2 cellular contexts compared by ENCODE assay signal in the genomic region with DNA sequence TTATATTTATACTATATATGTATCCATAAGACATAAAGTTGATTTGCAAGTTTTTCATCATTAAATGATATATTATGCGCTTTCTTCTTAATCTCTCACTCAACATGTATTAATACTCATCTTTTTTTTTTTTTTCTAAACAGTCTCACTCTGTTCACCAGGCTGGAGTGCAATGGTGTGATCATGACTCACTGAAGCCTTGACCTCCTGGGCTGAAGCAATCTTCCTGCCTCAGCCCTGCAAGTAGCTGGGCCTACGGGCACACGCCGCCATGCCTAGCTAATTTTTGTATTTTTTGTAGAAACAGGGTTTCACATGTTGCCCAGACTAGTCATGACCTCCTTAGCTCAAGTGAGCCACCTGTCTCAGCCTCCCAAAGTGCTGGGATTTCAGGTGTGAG.
TF ChIP-seq lines count a peak whose summit lies in the region.

No MANE protein-coding gene starts in this region.

TF ChIP-seq in K562, 482 proteins besides CTCF, POLR2A, EP300 and RAD21 (continued from another document):
- TF ChIP-seq ZNF253 (CRISPR knock-in tag; conservative IDR thresholded peaks at IDR 0.05) (no peak), FOSL1 (tag; conservative IDR thresholded peaks at IDR 0.05) (peak; percentile 74), NEUROD1 (IDR thresholded peaks at IDR 0.05; ENCODE audit: borderline replicate concordance, low read depth, low read length, partially characterized antibody) (no peak), TEAD2 (tag; IDR thresholded peaks at IDR 0.05) (no peak)
- TF ChIP-seq, protein P1, sequence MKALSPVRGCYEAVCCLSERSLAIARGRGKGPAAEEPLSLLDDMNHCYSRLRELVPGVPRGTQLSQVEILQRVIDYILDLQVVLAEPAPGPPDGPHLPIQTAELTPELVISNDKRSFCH (CRISPR knock-in tag; IDR thresholded peaks at IDR 0.05) = no peak
- TF ChIP-seq, protein P1 (tag; IDR thresholded peaks at IDR 0.05) = no peak
TF ChIP-seq in K562: peak in this region for 5.

TF ChIP-seq in HepG2, 621 proteins besides CTCF, POLR2A, EP300 and RAD21 (continued from another document and continues in another):
- TF ChIP-seq, protein P2, sequence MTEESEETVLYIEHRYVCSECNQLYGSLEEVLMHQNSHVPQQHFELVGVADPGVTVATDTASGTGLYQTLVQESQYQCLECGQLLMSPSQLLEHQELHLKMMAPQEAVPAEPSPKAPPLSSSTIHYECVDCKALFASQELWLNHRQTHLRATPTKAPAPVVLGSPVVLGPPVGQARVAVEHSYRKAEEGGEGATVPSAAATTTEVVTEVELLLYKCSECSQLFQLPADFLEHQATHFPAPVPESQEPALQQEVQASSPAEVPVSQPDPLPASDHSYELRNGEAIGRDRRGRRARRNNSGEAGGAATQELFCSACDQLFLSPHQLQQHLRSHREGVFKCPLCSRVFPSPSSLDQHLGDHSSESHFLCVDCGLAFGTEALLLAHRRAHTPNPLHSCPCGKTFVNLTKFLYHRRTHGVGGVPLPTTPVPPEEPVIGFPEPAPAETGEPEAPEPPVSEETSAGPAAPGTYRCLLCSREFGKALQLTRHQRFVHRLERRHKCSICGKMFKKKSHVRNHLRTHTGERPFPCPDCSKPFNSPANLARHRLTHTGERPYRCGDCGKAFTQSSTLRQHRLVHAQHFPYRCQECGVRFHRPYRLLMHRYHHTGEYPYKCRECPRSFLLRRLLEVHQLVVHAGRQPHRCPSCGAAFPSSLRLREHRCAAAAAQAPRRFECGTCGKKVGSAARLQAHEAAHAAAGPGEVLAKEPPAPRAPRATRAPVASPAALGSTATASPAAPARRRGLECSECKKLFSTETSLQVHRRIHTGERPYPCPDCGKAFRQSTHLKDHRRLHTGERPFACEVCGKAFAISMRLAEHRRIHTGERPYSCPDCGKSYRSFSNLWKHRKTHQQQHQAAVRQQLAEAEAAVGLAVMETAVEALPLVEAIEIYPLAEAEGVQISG (CRISPR knock-in tag; IDR thresholded peaks at IDR 0.05) = peak; percentile 37; the same call in 1 of the 2 replicates
- TF ChIP-seq ZNF501 (CRISPR knock-in tag; IDR thresholded peaks at IDR 0.05) (peak; percentile 65), HMGA1 (CRISPR knock-in tag; conservative IDR thresholded peaks at IDR 0.05) (no peak), CBX5 (CRISPR knock-in tag; IDR thresholded peaks at IDR 0.05; ENCODE audit: borderline replicate concordance) (0 out of 2 replicates have a peak, but pooled peaks have one; percentile 50), KLF16 (CRISPR knock-in tag; IDR thresholded peaks at IDR 0.05) (no peak; a peak in 1 of 4 replicates), TCF7L2 (IDR thresholded peaks at IDR 0.05; ENCODE audit: low read depth, low read length) (no peak), ZZZ3 (CRISPR knock-in tag; IDR thresholded peaks at IDR 0.05; ENCODE audit: borderline replicate concordance) (no peak), TEAD3 (CRISPR knock-in tag; optimal IDR thresholded peaks at IDR 0.05; ENCODE audit: borderline replicate concordance) (peak; percentile 7), ZNF605 (CRISPR knock-in tag; IDR thresholded peaks at IDR 0.05) (no peak), KDM5B (CRISPR knock-in tag; IDR thresholded peaks at IDR 0.05; ENCODE audit: borderline replicate concordance) (peak; percentile 58; the same call in 1 of the 2 replicates), MYC (CRISPR knock-in tag; IDR thresholded peaks at IDR 0.05; ENCODE audit: borderline replicate concordance) (no peak), NFYC (CRISPR knock-in tag; IDR thresholded peaks at IDR 0.05) (no peak), MIXL1 (CRISPR knock-in tag; IDR thresholded peaks at IDR 0.05) (peak; percentile 59; the same call in 1 of the 2 replicates), BHLHE40 (IDR thresholded peaks at IDR 0.05; ENCODE audit: low read length) (no peak), RCOR2 (CRISPR knock-in tag; IDR thresholded peaks at IDR 0.05) (0 out of 2 replicates have a peak, but pooled peaks have one; percentile 44), ZNF766 (CRISPR knock-in tag; IDR thresholded peaks at IDR 0.05; ENCODE audit: borderline replicate concordance) (peak; percentile 60; the same call in 1 of the 2 replicates), NONO (IDR thresholded peaks at IDR 0.05) (no peak), NONO (CRISPR knock-in tag; conservative IDR thresholded peaks at IDR 0.05) (no peak), NR2C2 (CRISPR knock-in tag; IDR thresholded peaks at IDR 0.05; ENCODE audit: borderline replicate concordance) (peak; percentile 78), ZSCAN25 (CRISPR knock-in tag; IDR thresholded peaks at IDR 0.05) (peak; percentile 98), ZNF878 (CRISPR knock-in tag; IDR thresholded peaks at IDR 0.05) (no peak), ZBTB38 (CRISPR knock-in tag; IDR thresholded peaks at IDR 0.05) (peak; percentile 96), FOSL1 (CRISPR knock-in tag; IDR thresholded peaks at IDR 0.05; ENCODE audit: borderline replicate concordance) (peak; percentile 85), ZNF12 (CRISPR knock-in tag; IDR thresholded peaks at IDR 0.05) (peak; percentile 37; the same call in 1 of the 2 replicates), ZNF614 (CRISPR knock-in tag; IDR thresholded peaks at IDR 0.05; ENCODE audit: borderline replicate concordance) (peak; percentile 61; the same call in 1 of the 2 replicates), HOXA5 (CRISPR knock-in tag; IDR thresholded peaks at IDR 0.05) (0 out of 2 replicates have a peak, but pooled peaks have one; percentile 25), HNF4A (CRISPR knock-in tag; IDR thresholded peaks at IDR 0.05) (peak; percentile 32; the same call in 1 of the 2 replicates), ZNF441 (CRISPR knock-in tag; IDR thresholded peaks at IDR 0.05; ENCODE audit: borderline replicate concordance) (peak; percentile 56; the same call in 1 of the 2 replicates), HHEX (CRISPR knock-in tag; IDR thresholded peaks at IDR 0.05) (no peak), FOXO1 (CRISPR knock-in tag; IDR thresholded peaks at IDR 0.05) (peak; percentile 31; the same call in 1 of the 2 replicates), STAG1 (CRISPR knock-in tag; IDR thresholded peaks at IDR 0.05) (peak; percentile 31), ZFX (CRISPR knock-in tag; IDR thresholded peaks at IDR 0.05; ENCODE audit: low read depth) (peak; percentile 53; the same call in 1 of the 2 replicates), JUN (CRISPR knock-in tag; IDR thresholded peaks at IDR 0.05) (peak; percentile 51; the same call in 1 of the 2 replicates)
- TF ChIP-seq, protein P3, sequence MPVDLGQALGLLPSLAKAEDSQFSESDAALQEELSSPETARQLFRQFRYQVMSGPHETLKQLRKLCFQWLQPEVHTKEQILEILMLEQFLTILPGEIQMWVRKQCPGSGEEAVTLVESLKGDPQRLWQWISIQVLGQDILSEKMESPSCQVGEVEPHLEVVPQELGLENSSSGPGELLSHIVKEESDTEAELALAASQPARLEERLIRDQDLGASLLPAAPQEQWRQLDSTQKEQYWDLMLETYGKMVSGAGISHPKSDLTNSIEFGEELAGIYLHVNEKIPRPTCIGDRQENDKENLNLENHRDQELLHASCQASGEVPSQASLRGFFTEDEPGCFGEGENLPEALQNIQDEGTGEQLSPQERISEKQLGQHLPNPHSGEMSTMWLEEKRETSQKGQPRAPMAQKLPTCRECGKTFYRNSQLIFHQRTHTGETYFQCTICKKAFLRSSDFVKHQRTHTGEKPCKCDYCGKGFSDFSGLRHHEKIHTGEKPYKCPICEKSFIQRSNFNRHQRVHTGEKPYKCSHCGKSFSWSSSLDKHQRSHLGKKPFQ (CRISPR knock-in tag; IDR thresholded peaks at IDR 0.05; ENCODE audit: insufficient replicate concordance) = peak; percentile 43
- TF ChIP-seq, protein P4, sequence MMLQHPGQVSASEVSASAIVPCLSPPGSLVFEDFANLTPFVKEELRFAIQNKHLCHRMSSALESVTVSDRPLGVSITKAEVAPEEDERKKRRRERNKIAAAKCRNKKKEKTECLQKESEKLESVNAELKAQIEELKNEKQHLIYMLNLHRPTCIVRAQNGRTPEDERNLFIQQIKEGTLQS (CRISPR knock-in tag; IDR thresholded peaks at IDR 0.05) = peak; percentile 84
- TF ChIP-seq, protein P5, sequence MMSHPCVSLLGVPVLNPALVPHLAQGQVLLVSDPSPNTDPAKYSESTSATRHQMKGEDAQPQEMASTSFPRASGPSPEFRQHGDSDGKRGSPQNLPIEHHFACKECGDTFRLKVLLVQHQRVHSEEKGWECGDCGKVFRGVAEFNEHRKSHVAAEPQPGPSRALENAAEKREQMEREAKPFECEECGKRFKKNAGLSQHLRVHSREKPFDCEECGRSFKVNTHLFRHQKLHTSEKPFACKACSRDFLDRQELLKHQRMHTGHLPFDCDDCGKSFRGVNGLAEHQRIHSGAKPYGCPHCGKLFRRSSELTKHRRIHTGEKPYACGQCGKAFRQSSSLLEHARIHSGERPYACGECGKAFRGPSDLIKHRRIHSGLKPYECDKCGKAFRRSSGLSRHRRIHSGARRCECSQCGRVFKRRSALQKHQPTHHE (CRISPR knock-in tag; IDR thresholded peaks at IDR 0.05; ENCODE audit: borderline replicate concordance) = no peak
- TF ChIP-seq, protein P6, sequence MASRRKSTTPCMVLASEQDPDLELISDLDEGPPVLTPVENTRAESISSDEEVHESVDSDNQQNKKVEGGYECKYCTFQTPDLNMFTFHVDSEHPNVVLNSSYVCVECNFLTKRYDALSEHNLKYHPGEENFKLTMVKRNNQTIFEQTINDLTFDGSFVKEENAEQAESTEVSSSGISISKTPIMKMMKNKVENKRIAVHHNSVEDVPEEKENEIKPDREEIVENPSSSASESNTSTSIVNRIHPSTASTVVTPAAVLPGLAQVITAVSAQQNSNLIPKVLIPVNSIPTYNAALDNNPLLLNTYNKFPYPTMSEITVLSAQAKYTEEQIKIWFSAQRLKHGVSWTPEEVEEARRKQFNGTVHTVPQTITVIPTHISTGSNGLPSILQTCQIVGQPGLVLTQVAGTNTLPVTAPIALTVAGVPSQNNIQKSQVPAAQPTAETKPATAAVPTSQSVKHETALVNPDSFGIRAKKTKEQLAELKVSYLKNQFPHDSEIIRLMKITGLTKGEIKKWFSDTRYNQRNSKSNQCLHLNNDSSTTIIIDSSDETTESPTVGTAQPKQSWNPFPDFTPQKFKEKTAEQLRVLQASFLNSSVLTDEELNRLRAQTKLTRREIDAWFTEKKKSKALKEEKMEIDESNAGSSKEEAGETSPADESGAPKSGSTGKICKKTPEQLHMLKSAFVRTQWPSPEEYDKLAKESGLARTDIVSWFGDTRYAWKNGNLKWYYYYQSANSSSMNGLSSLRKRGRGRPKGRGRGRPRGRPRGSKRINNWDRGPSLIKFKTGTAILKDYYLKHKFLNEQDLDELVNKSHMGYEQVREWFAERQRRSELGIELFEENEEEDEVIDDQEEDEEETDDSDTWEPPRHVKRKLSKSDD (CRISPR knock-in tag; IDR thresholded peaks at IDR 0.05; ENCODE audit: low read depth) = no peak
- TF ChIP-seq, protein P7, sequence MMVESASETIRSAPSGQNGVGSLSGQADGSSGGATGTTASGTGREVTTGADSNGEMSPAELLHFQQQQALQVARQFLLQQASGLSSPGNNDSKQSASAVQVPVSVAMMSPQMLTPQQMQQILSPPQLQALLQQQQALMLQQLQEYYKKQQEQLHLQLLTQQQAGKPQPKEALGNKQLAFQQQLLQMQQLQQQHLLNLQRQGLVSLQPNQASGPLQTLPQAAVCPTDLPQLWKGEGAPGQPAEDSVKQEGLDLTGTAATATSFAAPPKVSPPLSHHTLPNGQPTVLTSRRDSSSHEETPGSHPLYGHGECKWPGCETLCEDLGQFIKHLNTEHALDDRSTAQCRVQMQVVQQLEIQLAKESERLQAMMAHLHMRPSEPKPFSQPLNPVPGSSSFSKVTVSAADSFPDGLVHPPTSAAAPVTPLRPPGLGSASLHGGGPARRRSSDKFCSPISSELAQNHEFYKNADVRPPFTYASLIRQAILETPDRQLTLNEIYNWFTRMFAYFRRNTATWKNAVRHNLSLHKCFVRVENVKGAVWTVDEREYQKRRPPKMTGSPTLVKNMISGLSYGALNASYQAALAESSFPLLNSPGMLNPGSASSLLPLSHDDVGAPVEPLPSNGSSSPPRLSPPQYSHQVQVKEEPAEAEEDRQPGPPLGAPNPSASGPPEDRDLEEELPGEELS (CRISPR knock-in tag; IDR thresholded peaks at IDR 0.05) = 0 out of 2 replicates have a peak, but pooled peaks have one; percentile 17
- TF ChIP-seq, protein P8, sequence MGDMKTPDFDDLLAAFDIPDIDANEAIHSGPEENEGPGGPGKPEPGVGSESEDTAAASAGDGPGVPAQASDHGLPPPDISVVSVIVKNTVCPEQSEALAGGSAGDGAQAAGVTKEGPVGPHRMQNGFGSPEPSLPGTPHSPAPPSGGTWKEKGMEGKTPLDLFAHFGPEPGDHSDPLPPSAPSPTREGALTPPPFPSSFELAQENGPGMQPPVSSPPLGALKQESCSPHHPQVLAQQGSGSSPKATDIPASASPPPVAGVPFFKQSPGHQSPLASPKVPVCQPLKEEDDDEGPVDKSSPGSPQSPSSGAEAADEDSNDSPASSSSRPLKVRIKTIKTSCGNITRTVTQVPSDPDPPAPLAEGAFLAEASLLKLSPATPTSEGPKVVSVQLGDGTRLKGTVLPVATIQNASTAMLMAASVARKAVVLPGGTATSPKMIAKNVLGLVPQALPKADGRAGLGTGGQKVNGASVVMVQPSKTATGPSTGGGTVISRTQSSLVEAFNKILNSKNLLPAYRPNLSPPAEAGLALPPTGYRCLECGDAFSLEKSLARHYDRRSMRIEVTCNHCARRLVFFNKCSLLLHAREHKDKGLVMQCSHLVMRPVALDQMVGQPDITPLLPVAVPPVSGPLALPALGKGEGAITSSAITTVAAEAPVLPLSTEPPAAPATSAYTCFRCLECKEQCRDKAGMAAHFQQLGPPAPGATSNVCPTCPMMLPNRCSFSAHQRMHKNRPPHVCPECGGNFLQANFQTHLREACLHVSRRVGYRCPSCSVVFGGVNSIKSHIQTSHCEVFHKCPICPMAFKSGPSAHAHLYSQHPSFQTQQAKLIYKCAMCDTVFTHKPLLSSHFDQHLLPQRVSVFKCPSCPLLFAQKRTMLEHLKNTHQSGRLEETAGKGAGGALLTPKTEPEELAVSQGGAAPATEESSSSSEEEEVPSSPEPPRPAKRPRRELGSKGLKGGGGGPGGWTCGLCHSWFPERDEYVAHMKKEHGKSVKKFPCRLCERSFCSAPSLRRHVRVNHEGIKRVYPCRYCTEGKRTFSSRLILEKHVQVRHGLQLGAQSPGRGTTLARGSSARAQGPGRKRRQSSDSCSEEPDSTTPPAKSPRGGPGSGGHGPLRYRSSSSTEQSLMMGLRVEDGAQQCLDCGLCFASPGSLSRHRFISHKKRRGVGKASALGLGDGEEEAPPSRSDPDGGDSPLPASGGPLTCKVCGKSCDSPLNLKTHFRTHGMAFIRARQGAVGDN (CRISPR knock-in tag; IDR thresholded peaks at IDR 0.05) = peak; percentile 66; the same call in 1 of the 2 replicates
